1 cellular context compared by ENCODE assay signal in the genomic region with DNA sequence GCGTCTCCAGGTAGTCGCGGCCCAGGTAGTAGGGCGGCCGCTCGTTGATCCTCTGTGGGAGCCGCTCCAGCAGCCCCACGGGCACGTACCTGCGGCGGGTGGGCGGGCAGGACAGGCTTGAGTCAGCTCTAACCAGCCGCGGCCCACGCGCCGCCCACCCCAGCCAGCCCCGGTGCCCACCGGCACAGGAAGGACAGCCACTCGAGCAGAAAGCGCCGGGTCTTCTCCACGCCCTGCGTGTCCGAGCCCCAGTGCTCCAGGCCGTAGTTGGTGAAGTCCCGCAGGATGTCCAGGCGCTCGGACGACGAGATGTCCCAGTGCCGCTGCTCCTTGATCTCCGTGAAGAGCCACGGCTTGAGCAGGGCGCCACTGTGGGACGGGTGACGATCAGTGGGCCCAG.
TF ChIP-seq lines count a peak whose summit lies in the region.

No MANE protein-coding gene starts in this region.

TF ChIP-seq in HepG2, 621 proteins besides CTCF, POLR2A, EP300 and RAD21:
- TF ChIP-seq DMAP1 (CRISPR knock-in tag; IDR thresholded peaks at IDR 0.05) (no peak), ZNF33B (CRISPR knock-in tag; IDR thresholded peaks at IDR 0.05) (no peak), ZNF256 (CRISPR knock-in tag; conservative IDR thresholded peaks at IDR 0.05) (no peak), AGO2 (optimal IDR thresholded peaks at IDR 0.05; ENCODE audit: low read depth, low read length) (peak; percentile 30), RBFOX2 (IDR thresholded peaks at IDR 0.05; ENCODE audit: low read depth, low read length) (peak; percentile 58), TP53 (CRISPR knock-in tag; conservative IDR thresholded peaks at IDR 0.05) (no peak), NCOR1 (IDR thresholded peaks at IDR 0.05; ENCODE audit: borderline replicate concordance, low read length) (no peak)
TF ChIP-seq in HepG2: peak in this region for 2.
